1 cellular context compared by ENCODE assay signal in the genomic region with DNA sequence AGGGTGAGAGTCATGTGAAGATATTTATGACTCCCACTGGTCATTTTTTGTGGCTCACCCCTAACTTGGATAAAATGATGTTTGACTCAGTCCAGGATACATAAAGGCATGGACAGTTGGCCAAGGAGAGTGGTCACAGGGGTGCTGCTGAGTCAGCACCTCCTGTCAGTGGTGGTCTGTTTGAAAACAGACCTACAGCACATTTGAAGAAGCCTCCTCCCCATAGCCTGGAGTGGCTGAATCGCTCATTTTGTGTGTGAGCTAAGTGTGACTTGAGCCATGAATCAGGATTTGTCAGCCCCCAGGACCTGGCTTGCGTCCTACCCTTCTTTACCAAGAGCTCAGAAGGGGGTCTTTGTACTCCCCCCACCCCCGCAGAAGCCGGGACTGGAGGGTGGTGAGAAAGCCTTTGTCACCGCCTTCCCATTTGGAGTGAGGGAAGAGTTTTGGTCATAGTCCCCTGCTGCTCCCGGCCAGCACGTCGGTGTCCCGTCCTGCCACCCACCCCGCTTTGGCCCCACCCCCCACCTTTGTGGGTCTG.
TF ChIP-seq lines count a peak whose summit lies in the region.

No MANE protein-coding gene starts in this region.

TF ChIP-seq in HEK293, 187 proteins besides CTCF, POLR2A, EP300 and RAD21 (continued from another document and continues in another):
- TF ChIP-seq, protein P1, sequence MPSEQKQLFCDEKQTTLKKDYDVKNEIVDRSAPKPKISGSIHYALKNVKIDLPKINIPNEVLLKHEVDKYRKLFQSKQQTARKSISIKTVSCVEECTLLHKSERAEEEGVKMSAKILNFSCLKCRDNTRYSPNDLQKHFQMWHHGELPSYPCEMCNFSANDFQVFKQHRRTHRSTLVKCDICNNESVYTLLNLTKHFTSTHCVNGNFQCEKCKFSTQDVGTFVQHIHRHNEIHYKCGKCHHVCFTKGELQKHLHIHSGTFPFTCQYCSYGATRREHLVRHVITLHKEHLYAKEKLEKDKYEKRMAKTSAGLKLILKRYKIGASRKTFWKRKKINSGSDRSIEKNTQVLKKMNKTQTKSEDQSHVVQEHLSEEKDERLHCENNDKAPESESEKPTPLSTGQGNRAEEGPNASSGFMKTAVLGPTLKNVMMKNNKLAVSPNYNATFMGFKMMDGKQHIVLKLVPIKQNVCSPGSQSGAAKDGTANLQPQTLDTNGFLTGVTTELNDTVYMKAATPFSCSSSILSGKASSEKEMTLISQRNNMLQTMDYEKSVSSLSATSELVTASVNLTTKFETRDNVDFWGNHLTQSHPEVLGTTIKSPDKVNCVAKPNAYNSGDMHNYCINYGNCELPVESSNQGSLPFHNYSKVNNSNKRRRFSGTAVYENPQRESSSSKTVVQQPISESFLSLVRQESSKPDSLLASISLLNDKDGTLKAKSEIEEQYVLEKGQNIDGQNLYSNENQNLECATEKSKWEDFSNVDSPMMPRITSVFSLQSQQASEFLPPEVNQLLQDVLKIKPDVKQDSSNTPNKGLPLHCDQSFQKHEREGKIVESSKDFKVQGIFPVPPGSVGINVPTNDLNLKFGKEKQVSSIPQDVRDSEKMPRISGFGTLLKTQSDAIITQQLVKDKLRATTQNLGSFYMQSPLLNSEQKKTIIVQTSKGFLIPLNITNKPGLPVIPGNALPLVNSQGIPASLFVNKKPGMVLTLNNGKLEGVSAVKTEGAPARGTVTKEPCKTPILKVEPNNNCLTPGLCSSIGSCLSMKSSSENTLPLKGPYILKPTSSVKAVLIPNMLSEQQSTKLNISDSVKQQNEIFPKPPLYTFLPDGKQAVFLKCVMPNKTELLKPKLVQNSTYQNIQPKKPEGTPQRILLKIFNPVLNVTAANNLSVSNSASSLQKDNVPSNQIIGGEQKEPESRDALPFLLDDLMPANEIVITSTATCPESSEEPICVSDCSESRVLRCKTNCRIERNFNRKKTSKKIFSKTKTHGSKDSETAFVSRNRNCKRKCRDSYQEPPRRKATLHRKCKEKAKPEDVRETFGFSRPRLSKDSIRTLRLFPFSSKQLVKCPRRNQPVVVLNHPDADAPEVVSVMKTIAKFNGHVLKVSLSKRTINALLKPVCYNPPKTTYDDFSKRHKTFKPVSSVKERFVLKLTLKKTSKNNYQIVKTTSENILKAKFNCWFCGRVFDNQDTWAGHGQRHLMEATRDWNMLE (tag by site-specific recombination; conservative IDR thresholded peaks at IDR 0.05; ENCODE audit: low read depth): no peak
- peak; percentile 46 for TF ChIP-seq FEZF1 (tag by site-specific recombination; IDR thresholded peaks at IDR 0.05)
- TF ChIP-seq ZNF155 (tag by site-specific recombination; IDR thresholded peaks at IDR 0.05): no peak
- TF ChIP-seq, protein P2, sequence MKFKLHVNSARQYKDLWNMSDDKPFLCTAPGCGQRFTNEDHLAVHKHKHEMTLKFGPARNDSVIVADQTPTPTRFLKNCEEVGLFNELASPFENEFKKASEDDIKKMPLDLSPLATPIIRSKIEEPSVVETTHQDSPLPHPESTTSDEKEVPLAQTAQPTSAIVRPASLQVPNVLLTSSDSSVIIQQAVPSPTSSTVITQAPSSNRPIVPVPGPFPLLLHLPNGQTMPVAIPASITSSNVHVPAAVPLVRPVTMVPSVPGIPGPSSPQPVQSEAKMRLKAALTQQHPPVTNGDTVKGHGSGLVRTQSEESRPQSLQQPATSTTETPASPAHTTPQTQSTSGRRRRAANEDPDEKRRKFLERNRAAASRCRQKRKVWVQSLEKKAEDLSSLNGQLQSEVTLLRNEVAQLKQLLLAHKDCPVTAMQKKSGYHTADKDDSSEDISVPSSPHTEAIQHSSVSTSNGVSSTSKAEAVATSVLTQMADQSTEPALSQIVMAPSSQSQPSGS (tag by site-specific recombination; IDR thresholded peaks at IDR 0.05; ENCODE audit: low read depth): no peak
- no peak for TF ChIP-seq TCF7L2 (IDR thresholded peaks at IDR 0.05; ENCODE audit: borderline replicate concordance, low read depth, low read length)
- TF ChIP-seq, protein P3, sequence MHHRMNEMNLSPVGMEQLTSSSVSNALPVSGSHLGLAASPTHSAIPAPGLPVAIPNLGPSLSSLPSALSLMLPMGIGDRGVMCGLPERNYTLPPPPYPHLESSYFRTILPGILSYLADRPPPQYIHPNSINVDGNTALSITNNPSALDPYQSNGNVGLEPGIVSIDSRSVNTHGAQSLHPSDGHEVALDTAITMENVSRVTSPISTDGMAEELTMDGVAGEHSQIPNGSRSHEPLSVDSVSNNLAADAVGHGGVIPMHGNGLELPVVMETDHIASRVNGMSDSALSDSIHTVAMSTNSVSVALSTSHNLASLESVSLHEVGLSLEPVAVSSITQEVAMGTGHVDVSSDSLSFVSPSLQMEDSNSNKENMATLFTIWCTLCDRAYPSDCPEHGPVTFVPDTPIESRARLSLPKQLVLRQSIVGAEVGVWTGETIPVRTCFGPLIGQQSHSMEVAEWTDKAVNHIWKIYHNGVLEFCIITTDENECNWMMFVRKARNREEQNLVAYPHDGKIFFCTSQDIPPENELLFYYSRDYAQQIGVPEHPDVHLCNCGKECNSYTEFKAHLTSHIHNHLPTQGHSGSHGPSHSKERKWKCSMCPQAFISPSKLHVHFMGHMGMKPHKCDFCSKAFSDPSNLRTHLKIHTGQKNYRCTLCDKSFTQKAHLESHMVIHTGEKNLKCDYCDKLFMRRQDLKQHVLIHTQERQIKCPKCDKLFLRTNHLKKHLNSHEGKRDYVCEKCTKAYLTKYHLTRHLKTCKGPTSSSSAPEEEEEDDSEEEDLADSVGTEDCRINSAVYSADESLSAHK (tag by site-specific recombination; IDR thresholded peaks at IDR 0.05): no peak
- TF ChIP-seq ZNF423 (tag by site-specific recombination; IDR thresholded peaks at IDR 0.05): peak; percentile 64; the same call in 1 of the 2 replicates
- no peak for TF ChIP-seq ZNF843 (tag by site-specific recombination; IDR thresholded peaks at IDR 0.05)
- peak; percentile 99 for TF ChIP-seq ZIC2 (tag by site-specific recombination; IDR thresholded peaks at IDR 0.05)
- TF ChIP-seq ZNF558 (tag by site-specific recombination; IDR thresholded peaks at IDR 0.05): no peak
- TF ChIP-seq ZSCAN30 (tag by site-specific recombination; IDR thresholded peaks at IDR 0.05): no peak
- peak; percentile 37; the same call in 1 of the 2 replicates for TF ChIP-seq ZNF629 (tag by site-specific recombination; IDR thresholded peaks at IDR 0.05)
- TF ChIP-seq ZNF138 (tag by site-specific recombination; IDR thresholded peaks at IDR 0.05; ENCODE audit: borderline replicate concordance): no peak
- TF ChIP-seq, protein P4, sequence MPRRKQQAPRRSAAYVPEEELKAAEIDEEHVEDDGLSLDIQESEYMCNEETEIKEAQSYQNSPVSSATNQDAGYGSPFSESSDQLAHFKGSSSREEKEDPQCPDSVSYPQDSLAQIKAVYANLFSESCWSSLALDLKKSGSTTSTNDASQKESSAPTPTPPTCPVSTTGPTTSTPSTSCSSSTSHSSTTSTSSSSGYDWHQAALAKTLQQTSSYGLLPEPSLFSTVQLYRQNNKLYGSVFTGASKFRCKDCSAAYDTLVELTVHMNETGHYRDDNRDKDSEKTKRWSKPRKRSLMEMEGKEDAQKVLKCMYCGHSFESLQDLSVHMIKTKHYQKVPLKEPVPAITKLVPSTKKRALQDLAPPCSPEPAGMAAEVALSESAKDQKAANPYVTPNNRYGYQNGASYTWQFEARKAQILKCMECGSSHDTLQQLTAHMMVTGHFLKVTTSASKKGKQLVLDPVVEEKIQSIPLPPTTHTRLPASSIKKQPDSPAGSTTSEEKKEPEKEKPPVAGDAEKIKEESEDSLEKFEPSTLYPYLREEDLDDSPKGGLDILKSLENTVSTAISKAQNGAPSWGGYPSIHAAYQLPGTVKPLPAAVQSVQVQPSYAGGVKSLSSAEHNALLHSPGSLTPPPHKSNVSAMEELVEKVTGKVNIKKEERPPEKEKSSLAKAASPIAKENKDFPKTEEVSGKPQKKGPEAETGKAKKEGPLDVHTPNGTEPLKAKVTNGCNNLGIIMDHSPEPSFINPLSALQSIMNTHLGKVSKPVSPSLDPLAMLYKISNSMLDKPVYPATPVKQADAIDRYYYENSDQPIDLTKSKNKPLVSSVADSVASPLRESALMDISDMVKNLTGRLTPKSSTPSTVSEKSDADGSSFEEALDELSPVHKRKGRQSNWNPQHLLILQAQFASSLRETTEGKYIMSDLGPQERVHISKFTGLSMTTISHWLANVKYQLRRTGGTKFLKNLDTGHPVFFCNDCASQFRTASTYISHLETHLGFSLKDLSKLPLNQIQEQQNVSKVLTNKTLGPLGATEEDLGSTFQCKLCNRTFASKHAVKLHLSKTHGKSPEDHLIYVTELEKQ (tag by site-specific recombination; IDR thresholded peaks at IDR 0.05; ENCODE audit: borderline replicate concordance): no peak
- peak; percentile 48; the same call in 1 of the 2 replicates for TF ChIP-seq ZNF366 (tag by site-specific recombination; conservative IDR thresholded peaks at IDR 0.05)
- 0 out of 2 replicates have a peak, but pooled peaks have one; percentile 12 for TF ChIP-seq ZBTB17 (tag by site-specific recombination; IDR thresholded peaks at IDR 0.05)
- TF ChIP-seq ZEB2 (tag by site-specific recombination; IDR thresholded peaks at IDR 0.05): peak; percentile 57; the same call in 1 of the 2 replicates
- TF ChIP-seq ZNF600 (tag by site-specific recombination; IDR thresholded peaks at IDR 0.05): peak; percentile 28; the same call in 1 of the 2 replicates
- TF ChIP-seq SCRT2 (tag by site-specific recombination; IDR thresholded peaks at IDR 0.05): no peak
- TF ChIP-seq, protein P5, sequence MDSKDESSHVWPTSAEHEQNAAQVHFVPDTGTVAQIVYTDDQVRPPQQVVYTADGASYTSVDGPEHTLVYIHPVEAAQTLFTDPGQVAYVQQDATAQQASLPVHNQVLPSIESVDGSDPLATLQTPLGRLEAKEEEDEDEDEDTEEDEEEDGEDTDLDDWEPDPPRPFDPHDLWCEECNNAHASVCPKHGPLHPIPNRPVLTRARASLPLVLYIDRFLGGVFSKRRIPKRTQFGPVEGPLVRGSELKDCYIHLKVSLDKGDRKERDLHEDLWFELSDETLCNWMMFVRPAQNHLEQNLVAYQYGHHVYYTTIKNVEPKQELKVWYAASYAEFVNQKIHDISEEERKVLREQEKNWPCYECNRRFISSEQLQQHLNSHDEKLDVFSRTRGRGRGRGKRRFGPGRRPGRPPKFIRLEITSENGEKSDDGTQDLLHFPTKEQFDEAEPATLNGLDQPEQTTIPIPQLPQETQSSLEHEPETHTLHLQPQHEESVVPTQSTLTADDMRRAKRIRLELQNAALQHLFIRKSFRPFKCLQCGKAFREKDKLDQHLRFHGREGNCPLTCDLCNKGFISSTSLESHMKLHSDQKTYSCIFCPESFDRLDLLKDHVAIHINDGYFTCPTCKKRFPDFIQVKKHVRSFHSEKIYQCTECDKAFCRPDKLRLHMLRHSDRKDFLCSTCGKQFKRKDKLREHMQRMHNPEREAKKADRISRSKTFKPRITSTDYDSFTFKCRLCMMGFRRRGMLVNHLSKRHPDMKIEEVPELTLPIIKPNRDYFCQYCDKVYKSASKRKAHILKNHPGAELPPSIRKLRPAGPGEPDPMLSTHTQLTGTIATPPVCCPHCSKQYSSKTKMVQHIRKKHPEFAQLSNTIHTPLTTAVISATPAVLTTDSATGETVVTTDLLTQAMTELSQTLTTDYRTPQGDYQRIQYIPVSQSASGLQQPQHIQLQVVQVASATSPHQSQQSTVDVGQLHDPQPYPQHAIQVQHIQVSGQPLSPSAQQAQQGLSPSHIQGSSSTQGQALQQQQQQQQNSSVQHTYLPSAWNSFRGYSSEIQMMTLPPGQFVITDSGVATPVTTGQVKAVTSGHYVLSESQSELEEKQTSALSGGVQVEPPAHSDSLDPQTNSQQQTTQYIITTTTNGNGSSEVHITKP (tag by site-specific recombination; IDR thresholded peaks at IDR 0.05): 0 out of 2 replicates have a peak, but pooled peaks have one; percentile 25
- TF ChIP-seq, protein P6, sequence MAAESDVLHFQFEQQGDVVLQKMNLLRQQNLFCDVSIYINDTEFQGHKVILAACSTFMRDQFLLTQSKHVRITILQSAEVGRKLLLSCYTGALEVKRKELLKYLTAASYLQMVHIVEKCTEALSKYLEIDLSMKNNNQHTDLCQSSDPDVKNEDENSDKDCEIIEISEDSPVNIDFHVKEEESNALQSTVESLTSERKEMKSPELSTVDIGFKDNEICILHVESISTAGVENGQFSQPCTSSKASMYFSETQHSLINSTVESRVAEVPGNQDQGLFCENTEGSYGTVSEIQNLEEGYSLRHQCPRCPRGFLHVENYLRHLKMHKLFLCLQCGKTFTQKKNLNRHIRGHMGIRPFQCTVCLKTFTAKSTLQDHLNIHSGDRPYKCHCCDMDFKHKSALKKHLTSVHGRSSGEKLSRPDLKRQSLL (tag by site-specific recombination; IDR thresholded peaks at IDR 0.05): peak; percentile 52; the same call in 1 of the 2 replicates
- no peak for TF ChIP-seq ZNF404 (tag by site-specific recombination; IDR thresholded peaks at IDR 0.05)
- TF ChIP-seq ZNF324 (tag by site-specific recombination; IDR thresholded peaks at IDR 0.05): no peak
- TF ChIP-seq SP7 (tag by site-specific recombination; IDR thresholded peaks at IDR 0.05): peak; percentile 53; the same call in 1 of the 2 replicates
- TF ChIP-seq, protein P7, sequence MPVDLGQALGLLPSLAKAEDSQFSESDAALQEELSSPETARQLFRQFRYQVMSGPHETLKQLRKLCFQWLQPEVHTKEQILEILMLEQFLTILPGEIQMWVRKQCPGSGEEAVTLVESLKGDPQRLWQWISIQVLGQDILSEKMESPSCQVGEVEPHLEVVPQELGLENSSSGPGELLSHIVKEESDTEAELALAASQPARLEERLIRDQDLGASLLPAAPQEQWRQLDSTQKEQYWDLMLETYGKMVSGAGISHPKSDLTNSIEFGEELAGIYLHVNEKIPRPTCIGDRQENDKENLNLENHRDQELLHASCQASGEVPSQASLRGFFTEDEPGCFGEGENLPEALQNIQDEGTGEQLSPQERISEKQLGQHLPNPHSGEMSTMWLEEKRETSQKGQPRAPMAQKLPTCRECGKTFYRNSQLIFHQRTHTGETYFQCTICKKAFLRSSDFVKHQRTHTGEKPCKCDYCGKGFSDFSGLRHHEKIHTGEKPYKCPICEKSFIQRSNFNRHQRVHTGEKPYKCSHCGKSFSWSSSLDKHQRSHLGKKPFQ (tag by site-specific recombination; IDR thresholded peaks at IDR 0.05): peak; percentile 71
- TF ChIP-seq, protein P8, sequence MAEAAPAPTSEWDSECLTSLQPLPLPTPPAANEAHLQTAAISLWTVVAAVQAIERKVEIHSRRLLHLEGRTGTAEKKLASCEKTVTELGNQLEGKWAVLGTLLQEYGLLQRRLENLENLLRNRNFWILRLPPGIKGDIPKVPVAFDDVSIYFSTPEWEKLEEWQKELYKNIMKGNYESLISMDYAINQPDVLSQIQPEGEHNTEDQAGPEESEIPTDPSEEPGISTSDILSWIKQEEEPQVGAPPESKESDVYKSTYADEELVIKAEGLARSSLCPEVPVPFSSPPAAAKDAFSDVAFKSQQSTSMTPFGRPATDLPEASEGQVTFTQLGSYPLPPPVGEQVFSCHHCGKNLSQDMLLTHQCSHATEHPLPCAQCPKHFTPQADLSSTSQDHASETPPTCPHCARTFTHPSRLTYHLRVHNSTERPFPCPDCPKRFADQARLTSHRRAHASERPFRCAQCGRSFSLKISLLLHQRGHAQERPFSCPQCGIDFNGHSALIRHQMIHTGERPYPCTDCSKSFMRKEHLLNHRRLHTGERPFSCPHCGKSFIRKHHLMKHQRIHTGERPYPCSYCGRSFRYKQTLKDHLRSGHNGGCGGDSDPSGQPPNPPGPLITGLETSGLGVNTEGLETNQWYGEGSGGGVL (tag by site-specific recombination; IDR thresholded peaks at IDR 0.05): peak; percentile 82
- TF ChIP-seq ZFHX2 (tag by site-specific recombination; conservative IDR thresholded peaks at IDR 0.05): peak; percentile 81
- TF ChIP-seq EGR2 (tag by site-specific recombination; IDR thresholded peaks at IDR 0.05; ENCODE audit: low read depth): 0 out of 2 replicates have a peak, but pooled peaks have one; percentile 51
- TF ChIP-seq KLF9 (tag by site-specific recombination; IDR thresholded peaks at IDR 0.05; ENCODE audit: low read depth): no peak
